ENCODE assay signal across 13 cellular contexts in the genomic region with DNA sequence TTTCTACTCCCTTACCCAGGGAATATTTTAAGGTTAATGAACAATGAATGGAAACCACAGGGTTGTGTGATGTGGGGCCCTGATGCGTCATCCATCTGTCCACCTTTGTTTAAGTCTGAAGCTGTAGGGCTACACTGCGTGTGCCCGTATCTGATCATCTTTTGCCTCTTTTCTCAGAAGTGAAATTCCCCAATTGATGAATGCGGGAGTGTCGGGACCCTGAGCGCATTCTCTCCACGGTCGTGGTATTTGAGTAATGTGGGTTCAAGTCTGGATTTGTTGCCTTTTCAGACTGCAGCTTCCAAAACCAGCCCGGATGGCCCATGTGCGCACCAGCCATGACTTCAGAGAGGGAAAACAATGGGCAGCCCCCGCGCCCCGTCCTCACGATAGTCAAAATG.
DNase-seq lines count a peak whose midpoint lies in the region; ATAC-seq, FAIRE-seq and TF ChIP-seq lines count a peak whose summit lies in the region.
"Had no signal": no experiment of that assay in that cellular context is flagged by ENCODE, and none has a peak within 500 bp of the region (broad histone marks: within the 10 kb centered on the region; RNA-seq: fewer than 3 reads in every experiment).

No MANE protein-coding gene starts in this region.

- H3K27me3 Mint-ChIP-seq in effector memory CD8-positive, alpha-beta T cell: peaks cover 49 to 91% of the 10 kb centered on the region in 2 donors

- DNase-seq in A549 (ENCODE audit: low read depth in 1 of 2, low spot score in 1 of 2): peak; percentile 50 to 58
- DNase-seq in astrocyte of the cerebellum (ENCODE audit: low read depth): peak; percentile 76
- DNase-seq in lung microvascular endothelial cell (ENCODE audit: low read depth in 2 of 2): peak; percentile 79 to 88
- no peak for DNase-seq in effector memory CD8-positive, alpha-beta T cell
- no peak for DNase-seq in RKO (ENCODE audit: low spot score)
- DNase-seq in left lobe of liver (ENCODE audit: low spot score): no peak
- DNase-seq: DMS53; immature natural killer cell; Peyer's patch; stimulated activated naive CD8-positive, alpha-beta T cell treated with anti-CD3 and anti-CD28 coated beads, Interleukin-15, amount 100 ng/mL, for 72 hours had no signal

- peaks cover 45% of the 10 kb centered on the region for H3K4me1 ChIP-seq in A549

- TF ChIP-seq EP300 in A549 (IDR thresholded peaks at IDR 0.05): peak in 1 of 2 experiments; percentile 43; a peak in 1 of 5 replicates

- no peak for FAIRE-seq in A549 (lab: Jason Lieb, UNC)
- FAIRE-seq: TTC549 had no signal

- H3K4me1 Mint-ChIP-seq in effector memory CD8-positive, alpha-beta T cell (ENCODE audit: low read depth in 2 of 2): peaks cover 0 to 7% of the 10 kb centered on the region in 2 donors

- H3K4me3 ChIP-seq in A549 (no peak overlapping the region), astrocyte of the cerebellum (ENCODE audit: low read depth, low read length) (no peak overlapping the region)
- H3K4me3 ChIP-seq: Peyer's patch had no signal

- no peak for TF ChIP-seq RAD21 in A549 (conservative IDR thresholded peaks at IDR 0.05 in 1 of 2, IDR thresholded peaks at IDR 0.05 in 1 of 2)

- no peak for TF ChIP-seq POLR2A in A549 (IDR thresholded peaks at IDR 0.05; ENCODE audit: low read length)

- POLR2A ChIA-PET in A549 (lab: Yijun Ruan, JAX): interaction anchor here (1.4 kb wide), 1 partner anchor 112 kb away, joined by 4 read pairs; the partner anchor contains the start of genes COL4A1 and COL4A2

- peak overlapping the region; percentile 68 to 84 for H3K27ac ChIP-seq in A549

- peak overlapping the region; percentile 34 for H3K4me2 ChIP-seq in A549

- no peak overlapping the region for H3K27ac Mint-ChIP-seq in effector memory CD8-positive, alpha-beta T cell
- H3K27ac Mint-ChIP-seq: immature natural killer cell; stimulated activated naive CD8-positive, alpha-beta T cell treated with anti-CD3 and anti-CD28 coated beads, Interleukin-15, amount 100 ng/mL, for 72 hours had no signal

- in situ Hi-C loops in astrocyte of the cerebellum (cut with HindIII; ENCODE audit: low sequenced_read_pairs): no loop called here

- TF ChIP-seq CTCF in A549 (IDR thresholded peaks at IDR 0.05): no peak
- no peak for TF ChIP-seq CTCF in astrocyte of the cerebellum (IDR thresholded peaks at IDR 0.05; ENCODE audit: low read depth, low read length, missing control alignments)

- no peaks in the 10 kb centered on the region for H3K9me3 ChIP-seq in A549
- H3K9me3 ChIP-seq: Peyer's patch had no signal

- no peaks in the 10 kb centered on the region for H3K9me3 Mint-ChIP-seq in effector memory CD8-positive, alpha-beta T cell
- H3K9me3 Mint-ChIP-seq: stimulated activated naive CD8-positive, alpha-beta T cell treated with anti-CD3 and anti-CD28 coated beads, Interleukin-15, amount 100 ng/mL, for 72 hours had no signal

- CTCF ChIA-PET in A549 (lab: Yijun Ruan, JAX): interaction anchor here (0.6 to 1.5 kb wide), 4 partner anchors 67 to 197 kb away, joined by 3 to 5 read pairs (median 4); no protein-coding TSS in a partner anchor

- H3K36me3 Mint-ChIP-seq in effector memory CD8-positive, alpha-beta T cell (ENCODE audit: insufficient read depth): peaks cover 4% of the 10 kb centered on the region
- H3K36me3 Mint-ChIP-seq: immature natural killer cell had no signal

- WGBS in A549 (ENCODE audit: missing lambda C conversion rate): 59% methylated on average over 12 of the region's 14 CpGs

- no peak overlapping the region for H3K4me3 Mint-ChIP-seq in effector memory CD8-positive, alpha-beta T cell
- H3K4me3 Mint-ChIP-seq: immature natural killer cell; stimulated activated naive CD8-positive, alpha-beta T cell treated with anti-CD3 and anti-CD28 coated beads, Interleukin-15, amount 100 ng/mL, for 72 hours had no signal

- ATAC-seq in A549 (peak; percentile 81 to 86; a peak in 5 of 6 replicates), GM21786 (IDR thresholded peaks at IDR 0.05; ENCODE audit: unreplicated experiment) (peak; percentile 56), SK-N-SH treated with all-trans-retinoic acid at 6 μM for 48 hours (no peak), left lobe of liver (no peak)
- no peak for ATAC-seq in effector memory CD8-positive, alpha-beta T cell (replicated peaks)
- ATAC-seq: stimulated activated naive CD8-positive, alpha-beta T cell treated with anti-CD3 and anti-CD28 coated beads, Interleukin-15, amount 100 ng/mL, for 72 hours had no signal

TF ChIP-seq in A549, 52 proteins besides CTCF, POLR2A, EP300 and RAD21 (continues in another document):
- TF ChIP-seq TFCP2L1 (CRISPR knock-in tag; IDR thresholded peaks at IDR 0.05) (no peak), RCOR1 (IDR thresholded peaks at IDR 0.05; ENCODE audit: low read depth, low read length) (no peak), HOXB5 (CRISPR knock-in tag; IDR thresholded peaks at IDR 0.05) (peak; percentile 53; the same call in 1 of the 2 replicates), HEYL (CRISPR knock-in tag; IDR thresholded peaks at IDR 0.05) (no peak), GATA3 (IDR thresholded peaks at IDR 0.05; ENCODE audit: borderline replicate concordance) (0 out of 2 replicates have a peak, but pooled peaks have one; percentile 24), EHMT2 (IDR thresholded peaks at IDR 0.05; ENCODE audit: low read depth) (no peak), HOXA7 (CRISPR knock-in tag; IDR thresholded peaks at IDR 0.05) (no peak), CBX8 (IDR thresholded peaks at IDR 0.05) (no peak), BCL3 (IDR thresholded peaks at IDR 0.05) (no peak)

TF ChIP-seq in SK-N-SH treated with all-trans-retinoic acid at 6 μM for 48 hours, 23 proteins besides CTCF, POLR2A, EP300 and RAD21:
- TF ChIP-seq OSR1 (CRISPR knock-in tag; IDR thresholded peaks at IDR 0.05) (no peak), TCF4 (CRISPR knock-in tag; IDR thresholded peaks at IDR 0.05; ENCODE audit: borderline replicate concordance) (no peak), CSRNP3 (CRISPR knock-in tag; IDR thresholded peaks at IDR 0.05) (no peak), ZNF70 (CRISPR knock-in tag; IDR thresholded peaks at IDR 0.05) (no peak), ZFP3 (CRISPR knock-in tag; IDR thresholded peaks at IDR 0.05) (no peak), POU6F1 (CRISPR knock-in tag; IDR thresholded peaks at IDR 0.05; ENCODE audit: borderline replicate concordance, low read depth) (no peak)
- TF ChIP-seq, protein P1, sequence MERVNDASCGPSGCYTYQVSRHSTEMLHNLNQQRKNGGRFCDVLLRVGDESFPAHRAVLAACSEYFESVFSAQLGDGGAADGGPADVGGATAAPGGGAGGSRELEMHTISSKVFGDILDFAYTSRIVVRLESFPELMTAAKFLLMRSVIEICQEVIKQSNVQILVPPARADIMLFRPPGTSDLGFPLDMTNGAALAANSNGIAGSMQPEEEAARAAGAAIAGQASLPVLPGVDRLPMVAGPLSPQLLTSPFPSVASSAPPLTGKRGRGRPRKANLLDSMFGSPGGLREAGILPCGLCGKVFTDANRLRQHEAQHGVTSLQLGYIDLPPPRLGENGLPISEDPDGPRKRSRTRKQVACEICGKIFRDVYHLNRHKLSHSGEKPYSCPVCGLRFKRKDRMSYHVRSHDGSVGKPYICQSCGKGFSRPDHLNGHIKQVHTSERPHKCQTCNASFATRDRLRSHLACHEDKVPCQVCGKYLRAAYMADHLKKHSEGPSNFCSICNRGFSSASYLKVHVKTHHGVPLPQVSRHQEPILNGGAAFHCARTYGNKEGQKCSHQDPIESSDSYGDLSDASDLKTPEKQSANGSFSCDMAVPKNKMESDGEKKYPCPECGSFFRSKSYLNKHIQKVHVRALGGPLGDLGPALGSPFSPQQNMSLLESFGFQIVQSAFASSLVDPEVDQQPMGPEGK (CRISPR knock-in tag; IDR thresholded peaks at IDR 0.05; ENCODE audit: borderline replicate concordance): no peak

Comparison
In these comparisons a context has a peak if more than half of its experiments do, and no peak if none do; other contexts are left out.
1. ATAC-seq: peak in A549 (2 of 2) and GM21786 (single experiment); none in effector memory CD8-positive, alpha-beta T cell (single experiment), SK-N-SH treated with all-trans-retinoic acid at 6 μM for 48 hours (single experiment) and left lobe of liver (single experiment).
2. DNase-seq: peak in A549 (2 of 2), astrocyte of the cerebellum (single experiment) and lung microvascular endothelial cell (2 of 2); none in effector memory CD8-positive, alpha-beta T cell (0 of 3), RKO (single experiment) and left lobe of liver (single experiment).